Comparison of ENCODE assay signal across 23 cellular contexts in the genomic region with DNA sequence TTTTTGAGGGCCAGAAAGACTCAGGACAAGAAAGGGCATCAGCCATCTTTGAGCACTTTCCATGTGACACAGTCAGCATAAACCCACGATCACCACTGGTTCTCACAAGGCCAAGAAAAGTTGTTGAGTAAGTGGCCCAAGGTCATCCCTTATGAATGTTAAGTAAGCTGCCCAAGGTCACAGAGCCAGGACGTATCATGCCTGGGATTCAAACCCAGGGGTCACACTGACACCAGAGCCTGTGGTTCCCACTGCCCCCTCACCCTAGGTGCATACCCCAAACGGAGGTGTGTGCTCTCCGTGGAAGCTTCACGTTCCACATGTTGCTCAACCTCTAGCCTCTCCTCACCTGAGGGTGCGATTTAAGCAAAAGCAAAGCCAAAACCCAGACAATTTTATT.
"Had no signal": no experiment of that assay in that cellular context is flagged by ENCODE, and none has a peak within 500 bp of the region (broad histone marks: within the 10 kb centered on the region; RNA-seq: fewer than 3 reads in every experiment).

No MANE protein-coding gene starts in this region.

- H3K27ac ChIP-seq: dorsolateral prefrontal cortex, epithelial cell of prostate, gastrocnemius medialis, neural progenitor cell, parathyroid adenoma, sigmoid colon, stomach, testis, tibial artery had no signal

- H3K4me1 ChIP-seq: parathyroid adenoma had no signal

- H3K27me3 Mint-ChIP-seq: type B pancreatic cell had no signal

- H3K9me3 ChIP-seq: gastrocnemius medialis, sigmoid colon, stomach, testis, tibial artery had no signal

- H3K36me3 Mint-ChIP-seq: memory B cell; natural killer cell; neural progenitor cell; stimulated activated effector memory CD8-positive, alpha-beta T cell treated with anti-CD3 and anti-CD28 coated beads, Interleukin-12 subunit alpha, Interleukin-12 subunit beta, amount 100 ng/mL, for 72 hours; type B pancreatic cell had no signal

- ATAC-seq: esophagus mucosa; gastrocnemius medialis; left lobe of liver; natural killer cell; stimulated activated effector memory CD8-positive, alpha-beta T cell treated with anti-CD3 and anti-CD28 coated beads, Interleukin-12 subunit alpha, Interleukin-12 subunit beta, amount 100 ng/mL, for 72 hours had no signal

- H3K4me3 Mint-ChIP-seq: memory B cell; neural progenitor cell; stimulated activated effector memory CD8-positive, alpha-beta T cell treated with anti-CD3 and anti-CD28 coated beads, Interleukin-12 subunit alpha, Interleukin-12 subunit beta, amount 100 ng/mL, for 72 hours; type B pancreatic cell had no signal

- H3K27me3 ChIP-seq: dorsolateral prefrontal cortex, gastrocnemius medialis, sigmoid colon, stomach, testis, tibial artery had no signal

- H3K4me1 Mint-ChIP-seq: stimulated activated effector memory CD8-positive, alpha-beta T cell treated with anti-CD3 and anti-CD28 coated beads, Interleukin-12 subunit alpha, Interleukin-12 subunit beta, amount 100 ng/mL, for 72 hours had no signal

- H3K4me3 ChIP-seq: dorsolateral prefrontal cortex, gastrocnemius medialis, lung, neural progenitor cell, sigmoid colon, stomach, testis, tibial artery had no signal

- DNase-seq: dorsolateral prefrontal cortex; effector CD4-positive, alpha-beta T cell; gastrocnemius medialis; head of caudate nucleus; kidney; natural killer cell; sigmoid colon; stimulated activated CD4-positive, alpha-beta T cell treated with anti-CD3 and anti-CD28 coated beads, Interleukin-2, amount 100 ng/mL, for 24 hours; stimulated activated CD4-positive, alpha-beta T cell treated with anti-CD3 and anti-CD28 coated beads, Interleukin-4, amount 100 ng/mL, for 24 hours; stimulated activated naive CD4-positive, alpha-beta T cell treated with Interleukin-2 at 50 U/mL for 16 hours; stomach; testis; tibial artery had no signal

- FAIRE-seq: kidney had no signal

- H3K27ac Mint-ChIP-seq: memory B cell; natural killer cell; neural progenitor cell; progenitor cell of endocrine pancreas; stimulated activated effector memory CD8-positive, alpha-beta T cell treated with anti-CD3 and anti-CD28 coated beads, Interleukin-12 subunit alpha, Interleukin-12 subunit beta, amount 100 ng/mL, for 72 hours; type B pancreatic cell had no signal

- H3K79me2 ChIP-seq: parathyroid adenoma had no signal

- H3K36me3 ChIP-seq: gastrocnemius medialis, neural progenitor cell, sigmoid colon, stomach, tibial artery had no signal

- H2AFZ ChIP-seq: neural progenitor cell, parathyroid adenoma had no signal

- H3K9ac ChIP-seq: neural progenitor cell, parathyroid adenoma had no signal

- H3K9me3 Mint-ChIP-seq: memory B cell; natural killer cell; neural progenitor cell; stimulated activated effector memory CD8-positive, alpha-beta T cell treated with anti-CD3 and anti-CD28 coated beads, Interleukin-12 subunit alpha, Interleukin-12 subunit beta, amount 100 ng/mL, for 72 hours; type B pancreatic cell had no signal

- H3K4me2 ChIP-seq: neural progenitor cell had no signal
